22 cellular contexts compared by ENCODE assay signal in the genomic region with DNA sequence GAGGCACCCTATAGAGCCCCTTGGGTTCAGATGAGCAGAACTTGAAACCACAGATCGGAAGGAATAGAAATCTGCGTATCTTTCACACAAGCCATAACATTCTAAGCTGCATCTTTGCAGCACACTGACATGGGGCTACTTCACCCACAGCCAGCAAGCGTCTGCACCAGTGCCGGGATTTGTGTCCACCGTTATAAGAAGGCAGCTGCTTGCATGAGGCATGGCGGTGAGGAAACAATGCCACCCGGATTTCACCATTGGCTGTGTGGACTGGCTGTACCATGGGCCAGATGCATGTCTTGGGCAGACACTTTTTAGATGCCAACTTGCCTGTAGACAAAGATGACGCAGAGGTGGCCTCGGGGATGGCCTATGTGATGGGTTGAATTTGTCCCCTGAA. TPM values are rescaled to one million over a fixed set of nuclear protein-coding genes. Genes with fewer than 3 reads are reported as not detected.
"Had no signal": no experiment of that assay in that cellular context is flagged by ENCODE, and none has a peak within 500 bp of the region (broad histone marks: within the 10 kb centered on the region; RNA-seq: fewer than 3 reads in every experiment).

No MANE protein-coding gene starts in this region.

RNA-seq across cellular contexts. Expression of gene CDRT15L2, which starts 20.5 kb away (rescaled TPM):
- total RNA-seq: activated CD4-positive, alpha-beta memory T cell treated with anti-CD3 and anti-CD28 coated beads, Interleukin-2, amount 10 ng/mL, durations not matched to agents 7 days and 5 days; activated CD4-positive, alpha-beta T cell treated with anti-CD3 and anti-CD28 coated beads for 36 hours; activated CD4-positive, alpha-beta T cell treated with anti-CD3 and anti-CD28 coated beads, Interleukin-2, amount 10 ng/mL, durations not matched to agents 7 days and 5 days; activated CD8-positive, alpha-beta memory T cell treated with anti-CD3 and anti-CD28 coated beads for 36 hours; activated naive CD4-positive, alpha-beta T cell treated with anti-CD3 and anti-CD28 coated beads for 36 hours; activated naive CD4-positive, alpha-beta T cell treated with anti-CD3 and anti-CD28 coated beads, Interleukin-2, amount 50 U/mL, for 72 hours; activated naive CD8-positive, alpha-beta T cell treated with anti-CD3 and anti-CD28 coated beads for 36 hours; activated T-cell treated with anti-CD3 and anti-CD28 coated beads, Interleukin-2, amount 50 U/mL, for 4 hours; activated T-cell treated with anti-CD3 and anti-CD28 coated beads, Interleukin-2, amount 50 U/mL, for 72 hours; activated T-helper 1 cell treated with anti-CD3 and anti-CD28 coated beads, Interleukin-12 subunit alpha, Interleukin-12 subunit beta, Interleukin-2, Interleukin-4 antibody, amounts not matched to agents 30 ng/mL and 10 ng/mL and 1 ng/mL, durations not matched to agents 14 hours and 24 hours and 36 hours; activated T-helper 17 cell treated with anti-CD3 and anti-CD28 coated beads, Interleukin-2, amount 50 U/mL, for 72 hours; adrenal gland; aorta; astrocyte; body of pancreas; breast epithelium; cardiac septum; T-cell; T-helper 1 cell treated with Interleukin-12 subunit alpha and Interleukin-12 subunit beta and Interleukin-4 antibody, amounts not matched to agents 30 ng/mL and 1 ng/mL, for 36 hours; T-helper 17 cell; T-helper 2 cell treated with Interferon-gamma antibody and Interleukin-4, amounts not matched to agents 100 ng/mL and 5 ng/mL, for 36 hours; WTC11 had no signal
- polyA plus RNA-seq: adrenal gland, aorta had no signal
